ENCODE assay signal across 8 cellular contexts in genomic region chr6:26420607-26421235, GRCh38. TPM values are rescaled to one million over a fixed set of nuclear protein-coding genes. Genes with fewer than 3 reads are reported as not detected.
DNase-seq lines count a peak whose midpoint lies in the region; ATAC-seq and TF ChIP-seq lines count a peak whose summit lies in the region.

No MANE protein-coding gene starts in this region.

- no peaks in the 10 kb centered on the region for H3K27me3 ChIP-seq in BLaER1 treated with 17β-estradiol and CSF1 and Interleukin-3, amounts not matched to agents 10 nM and 100 nM
- no peaks in the 10 kb centered on the region for H3K27me3 ChIP-seq in MM.1S (replicated peaks; ENCODE audit: insufficient read depth, low read length)
- H3K27me3 ChIP-seq in skeletal muscle satellite cell (ENCODE audit: control insufficient read depth, insufficient read depth, low read length) = no peaks in the 10 kb centered on the region

- no peaks in the 10 kb centered on the region for H3K9me2 ChIP-seq in MM.1S (replicated peaks; ENCODE audit: insufficient read depth, low read length)

- ATAC-seq in GM18498 (IDR thresholded peaks at IDR 0.05; ENCODE audit: unreplicated experiment) (peak; percentile 30), HG03025 (IDR thresholded peaks at IDR 0.05; ENCODE audit: low FRiP score, unreplicated experiment) (no peak)

- H3K4me1 ChIP-seq in BLaER1 treated with 17β-estradiol and CSF1 and Interleukin-3, amounts not matched to agents 10 nM and 100 nM = peaks cover 17 to 51% (median 23%) of the 10 kb centered on the region in 10 experiments
- H3K4me1 ChIP-seq in MM.1S (ENCODE audit: low read length) (peaks cover 10% of the 10 kb centered on the region), skeletal muscle satellite cell (ENCODE audit: control insufficient read depth, insufficient read depth, low read length) (peaks cover 23% of the 10 kb centered on the region)

- no peaks in the 10 kb centered on the region for H4K20me1 ChIP-seq in BLaER1 treated with 17β-estradiol and CSF1 and Interleukin-3, amounts not matched to agents 10 nM and 100 nM
- no peaks in the 10 kb centered on the region for H4K20me1 ChIP-seq in MM.1S (ENCODE audit: insufficient read depth, low read length)

- peak overlapping the region; percentile 69 to 93 (median 87) for H3K4me2 ChIP-seq in BLaER1 treated with 17β-estradiol and CSF1 and Interleukin-3, amounts not matched to agents 10 nM and 100 nM
- H3K4me2 ChIP-seq in MM.1S (ENCODE audit: low read depth, low read length) = peak overlapping the region; percentile 78
- peak overlapping the region; percentile 79 for H3K4me2 ChIP-seq in skeletal muscle satellite cell (ENCODE audit: low read length)

- in situ Hi-C loops in astrocyte of the spinal cord (cut with HindIII; ENCODE audit: low sequenced_read_pairs) = no loop called here

- H3K36me3 ChIP-seq in BLaER1 treated with 17β-estradiol and CSF1 and Interleukin-3, amounts not matched to agents 10 nM and 100 nM = peaks cover 5 to 39% (median 22%) of the 10 kb centered on the region in 11 experiments; a peak in 17 of 22 replicates
- H3K36me3 ChIP-seq in MM.1S (replicated peaks; ENCODE audit: insufficient read depth, low read length) (no peaks in the 10 kb centered on the region), skeletal muscle satellite cell (ENCODE audit: insufficient read depth, low read length) (peaks cover 4% of the 10 kb centered on the region)

- peak overlapping the region; percentile 74 to 84 (median 78) for H3K4me3 ChIP-seq in BLaER1 treated with 17β-estradiol and CSF1 and Interleukin-3, amounts not matched to agents 10 nM and 100 nM
- H3K4me3 ChIP-seq in MM.1S (ENCODE audit: low read length) (peak overlapping the region; percentile 87), astrocyte of the spinal cord (ENCODE audit: low read depth, low read length) (peak overlapping the region; percentile 85), iPS-18c (ENCODE audit: insufficient read depth, low read depth, low read length) (peak overlapping the region; percentile 55; the same call in 1 of the 2 replicates), skeletal muscle satellite cell (ENCODE audit: low read length) (peak overlapping the region; percentile 80)

- peak; percentile 59 for DNase-seq in MM.1S
- peak; percentile 43 for DNase-seq in astrocyte of the spinal cord (ENCODE audit: low read depth, low spot score)
- no peak for DNase-seq in epidermal melanocyte (ENCODE audit: insufficient read length, low spot score)

- H3K27ac ChIP-seq in BLaER1 treated with 17β-estradiol and CSF1 and Interleukin-3, amounts not matched to agents 10 nM and 100 nM = peak overlapping the region in 4 of 11 experiments; percentile 70 to 86 (median 75); a peak in 8 of 22 replicates
- H3K27ac ChIP-seq in MM.1S (ENCODE audit: low read length) = peak overlapping the region; percentile 52; the same call in 1 of the 2 replicates

- H3K9ac ChIP-seq in BLaER1 treated with 17β-estradiol and CSF1 and Interleukin-3, amounts not matched to agents 10 nM and 100 nM = peak overlapping the region in 10 of 11 experiments; percentile 77 to 88 (median 84); a peak in 17 of 22 replicates
- H3K9ac ChIP-seq in MM.1S (ENCODE audit: low read length) (peak overlapping the region; percentile 81; the same call in 1 of the 2 replicates), skeletal muscle satellite cell (ENCODE audit: low read depth, low read length) (peak overlapping the region; percentile 91)

- TF ChIP-seq CTCF in MM.1S (IDR thresholded peaks at IDR 0.05; ENCODE audit: low read length) = peak; percentile 66
- peak; percentile 57 for TF ChIP-seq CTCF in astrocyte of the spinal cord (IDR thresholded peaks at IDR 0.05; ENCODE audit: low read depth, low read length)

- H3F3A ChIP-seq in MM.1S (ENCODE audit: insufficient read depth, low read length) = peaks cover 3% of the 10 kb centered on the region

- H2AFZ ChIP-seq in MM.1S (ENCODE audit: low read length) = peak overlapping the region; percentile 97

- H3K9me3 ChIP-seq in BLaER1 treated with 17β-estradiol and CSF1 and Interleukin-3, amounts not matched to agents 10 nM and 100 nM (replicated peaks in 1 of 11) = peaks cover 32 to 37% (median 34%) of the 10 kb centered on the region in 11 experiments
- H3K9me3 ChIP-seq in MM.1S (replicated peaks; ENCODE audit: insufficient read depth, low read length) (no peaks in the 10 kb centered on the region), iPS-18c (ENCODE audit: control insufficient read depth, insufficient read depth, low read length) (peaks cover 4% of the 10 kb centered on the region), skeletal muscle satellite cell (replicated peaks; ENCODE audit: low read length) (no peaks in the 10 kb centered on the region)

- 0 out of 2 replicates have a peak, but pooled peaks cover 7% of the 10 kb centered on the region for H3K79me2 ChIP-seq in MM.1S (ENCODE audit: low read length)

RNA-seq across cellular contexts. Expression of gene BTN3A1, which starts 18.6 kb away (rescaled TPM):
- total RNA-seq in skeletal muscle satellite cell (2012; rRNA removed) = 7.2 and 10.6 TPM in 2 replicates

RNA-seq across cellular contexts. Expression of gene BTN3A3, which starts 19.6 kb away (rescaled TPM):
- 9.0 and 11.9 TPM in 2 replicates for total RNA-seq in skeletal muscle satellite cell (2012; rRNA removed)

RNA-seq across cellular contexts. Expression of gene BTN2A1, which starts 37.0 kb away (rescaled TPM):
- total RNA-seq in skeletal muscle satellite cell (2012; rRNA removed) = 13.2 and 13.3 TPM in 2 replicates

RNA-seq across cellular contexts. Expression of gene BTN2A2, which starts 37.8 kb away (rescaled TPM):
- total RNA-seq in skeletal muscle satellite cell (2012; rRNA removed) = 4.6 and 5.7 TPM in 2 replicates

RNA-seq across cellular contexts. Expression of gene BTN3A2, which starts 55.7 kb away (rescaled TPM):
- total RNA-seq in skeletal muscle satellite cell (2012; rRNA removed) = 14.2 and 14.4 TPM in 2 replicates
